Comparison of ENCODE assay signal across 19 cellular contexts in genomic region chr16:704047-704446, GRCh38. TPM values are rescaled to one million over a fixed set of nuclear protein-coding genes. Genes with fewer than 3 reads are reported as not detected.
DNase-seq lines count a peak whose midpoint lies in the region; TF ChIP-seq lines count a peak whose summit lies in the region.
"Had no signal": no experiment of that assay in that cellular context is flagged by ENCODE, and none has a peak within 500 bp of the region (broad histone marks: within the 10 kb centered on the region; RNA-seq: fewer than 3 reads in every experiment).

No MANE protein-coding gene starts in this region.

- H3K36me3 ChIP-seq in BE2C, result peaks cover 9% of the 10 kb centered on the region
- H3K36me3 ChIP-seq in PC-9 (ENCODE audit: low read depth), result no peaks in the 10 kb centered on the region
- no peaks in the 10 kb centered on the region for H3K36me3 ChIP-seq in neural cell (ENCODE audit: insufficient read depth, low read length)

- H3K4me1 ChIP-seq in BE2C (peaks cover 4% of the 10 kb centered on the region), PC-9 (replicated peaks; ENCODE audit: insufficient read depth) (no peaks in the 10 kb centered on the region; the same call in 1 of the 2 replicates)

- TF ChIP-seq RAD21 in neural cell (conservative IDR thresholded peaks at IDR 0.05), result no peak

- H3K27me3 Mint-ChIP-seq in brain (peaks cover 32% of the 10 kb centered on the region), progenitor cell of endocrine pancreas (peaks cover 66% of the 10 kb centered on the region)
- H3K27me3 Mint-ChIP-seq in activated naive CD4-positive, alpha-beta T cell treated with anti-CD3 and anti-CD28 coated beads, Interleukin-2, amount 10 ng/mL, durations not matched to agents 7 days and 5 days, result peaks cover 92% of the 10 kb centered on the region

- no peaks in the 10 kb centered on the region for H3K79me2 ChIP-seq in PC-9 (ENCODE audit: low read depth)
- peaks cover 43% of the 10 kb centered on the region for H3K79me2 ChIP-seq in neural cell (replicated peaks; ENCODE audit: insufficient read depth, low read length)

- H3K4me2 ChIP-seq in PC-9 (peak overlapping the region; percentile 61), neural cell (ENCODE audit: low read length) (peak overlapping the region; percentile 87)
- H3K4me2 ChIP-seq: A549, KMS-11 had no signal

- TF ChIP-seq CTCF in BE2C (IDR thresholded peaks at IDR 0.05; ENCODE audit: low read depth, low read length), result no peak
- no peak for TF ChIP-seq CTCF in PC-9 (conservative IDR thresholded peaks at IDR 0.05)
- no peak for TF ChIP-seq CTCF in brain (conservative IDR thresholded peaks at IDR 0.05)
- no peak for TF ChIP-seq CTCF in neural cell (IDR thresholded peaks at IDR 0.05; ENCODE audit: poor library complexity, severe bottlenecking)
- no peak for TF ChIP-seq CTCF in progenitor cell of endocrine pancreas (IDR thresholded peaks at IDR 0.05; ENCODE audit: unreplicated experiment)

- H2AFZ ChIP-seq in PC-9 (no peak overlapping the region), neural cell (ENCODE audit: low read depth, low read length) (no peak overlapping the region)
- H2AFZ ChIP-seq: GM23248 had no signal

- H3K27ac Mint-ChIP-seq in brain, result no peak overlapping the region
- H3K27ac Mint-ChIP-seq in progenitor cell of endocrine pancreas, result no peak overlapping the region
- H3K27ac Mint-ChIP-seq in activated naive CD4-positive, alpha-beta T cell treated with anti-CD3 and anti-CD28 coated beads, Interleukin-2, amount 10 ng/mL, durations not matched to agents 7 days and 5 days, result no peak overlapping the region
- H3K27ac Mint-ChIP-seq: B cell had no signal

- H3K27me3 ChIP-seq in BE2C (no peaks in the 10 kb centered on the region), PC-9 (ENCODE audit: insufficient read depth, low read depth) (peaks cover 70% of the 10 kb centered on the region), neural cell (ENCODE audit: insufficient read depth, low read depth, low read length) (peaks cover 31% of the 10 kb centered on the region)

- H3K36me3 Mint-ChIP-seq in brain (peaks cover 4% of the 10 kb centered on the region), progenitor cell of endocrine pancreas (ENCODE audit: insufficient read depth) (no peaks in the 10 kb centered on the region)
- no peaks in the 10 kb centered on the region for H3K36me3 Mint-ChIP-seq in activated naive CD4-positive, alpha-beta T cell treated with anti-CD3 and anti-CD28 coated beads, Interleukin-2, amount 10 ng/mL, durations not matched to agents 7 days and 5 days

- H3K9me2 ChIP-seq in PC-9 (ENCODE audit: insufficient read depth) (no peaks in the 10 kb centered on the region), neural cell (ENCODE audit: insufficient read depth, low read length) (no peaks in the 10 kb centered on the region)

- H3K4me1 Mint-ChIP-seq in brain (peaks cover 49% of the 10 kb centered on the region), progenitor cell of endocrine pancreas (ENCODE audit: low read depth) (no peaks in the 10 kb centered on the region)
- peaks cover 11% of the 10 kb centered on the region for H3K4me1 Mint-ChIP-seq in activated naive CD4-positive, alpha-beta T cell treated with anti-CD3 and anti-CD28 coated beads, Interleukin-2, amount 10 ng/mL, durations not matched to agents 7 days and 5 days
- H3K4me1 Mint-ChIP-seq: B cell had no signal

- CTCF ChIA-PET in PC-9 (lab: Charles Lee), result no interaction called here
- CTCF ChIA-PET in activated naive CD4-positive, alpha-beta T cell treated with anti-CD3 and anti-CD28 coated beads, Interleukin-2, amount 10 ng/mL, durations not matched to agents 7 days and 5 days (lab: Charles Lee), result interaction anchor here (1.5 to 2.9 kb wide), 2 partner anchors 8 to 81 kb away, joined by 4 to 15 read pairs; no protein-coding TSS in a partner anchor

- POLR2A ChIA-PET in PC-9 (lab: Charles Lee; ENCODE audit: unreplicated experiment), result no interaction called here

- peak overlapping the region; percentile 89 for H3K9ac ChIP-seq in neural cell (ENCODE audit: low read length)
- H3K9ac ChIP-seq: GM23248, KMS-11 had no signal

- DNase-seq in BE2C (no peak), PC-9 (no peak), progenitor cell of endocrine pancreas (ENCODE audit: low spot score, unreplicated experiment) (no peak), foreskin melanocyte (no peak)
- DNase-seq in activated naive CD4-positive, alpha-beta T cell treated with anti-CD3 and anti-CD28 coated beads, Interleukin-2, amount 10 ng/mL, durations not matched to agents 7 days and 5 days, result no peak
- DNase-seq: DMS 273 treated with DMSO at 0.1 percent for 48 hours, GM23248, HCEC 1CT, NCI-H1105, NCI-H2081, NCI-H2171, NCI-H345, NCI-H774, Right ventricle myocardium superior had no signal

- no peak overlapping the region for H3K27ac ChIP-seq in PC-9
- no peak overlapping the region for H3K27ac ChIP-seq in neural cell (ENCODE audit: low read length)
- H3K27ac ChIP-seq: A549, GM23248, KMS-11 had no signal

- TF ChIP-seq EP300 in neural cell (conservative IDR thresholded peaks at IDR 0.05; ENCODE audit: poor library complexity, severe bottlenecking), result no peak

- H3K9me3 ChIP-seq in BE2C, result no peaks in the 10 kb centered on the region
- no peaks in the 10 kb centered on the region for H3K9me3 ChIP-seq in PC-9 (ENCODE audit: insufficient read depth, low read depth)
- no peaks in the 10 kb centered on the region for H3K9me3 ChIP-seq in neural cell (ENCODE audit: low read length)
- H3K9me3 ChIP-seq: A549 had no signal

- BruUV-seq in PC-9 (replicated peaks; lab: Mats Ljungman, UMichigan), result no TSS peak

- intact Hi-C loops in PC-9 (cut with micrococcal nuclease; ENCODE audit: unreplicated experiment), result no loop called here

- H3K9me3 Mint-ChIP-seq in brain, result no peaks in the 10 kb centered on the region
- no peaks in the 10 kb centered on the region for H3K9me3 Mint-ChIP-seq in progenitor cell of endocrine pancreas (ENCODE audit: low read depth)
- H3K9me3 Mint-ChIP-seq in activated naive CD4-positive, alpha-beta T cell treated with anti-CD3 and anti-CD28 coated beads, Interleukin-2, amount 10 ng/mL, durations not matched to agents 7 days and 5 days, result no peaks in the 10 kb centered on the region

- H3F3A ChIP-seq in PC-9 (ENCODE audit: insufficient read depth, low read depth) (peaks cover 6% of the 10 kb centered on the region; the same call in 1 of the 2 replicates), neural cell (ENCODE audit: insufficient read depth, low read length, poor library complexity, severe bottlenecking) (no peaks in the 10 kb centered on the region)

- H3K4me3 ChIP-seq in BE2C (ENCODE audit: low read depth, low read length), result peak overlapping the region; percentile 72; the same call in 1 of the 2 replicates
- no peak overlapping the region for H3K4me3 ChIP-seq in PC-9
- peak overlapping the region; percentile 96 for H3K4me3 ChIP-seq in neural cell (ENCODE audit: low read length)
- H3K4me3 ChIP-seq: A549, GM23248 had no signal

- peak overlapping the region in 3 of 5 experiments; percentile 73 to 78 (median 77) for H3K4me3 Mint-ChIP-seq in brain
- no peak overlapping the region for H3K4me3 Mint-ChIP-seq in progenitor cell of endocrine pancreas (ENCODE audit: low read depth)
- no peak overlapping the region for H3K4me3 Mint-ChIP-seq in activated naive CD4-positive, alpha-beta T cell treated with anti-CD3 and anti-CD28 coated beads, Interleukin-2, amount 10 ng/mL, durations not matched to agents 7 days and 5 days
- H3K4me3 Mint-ChIP-seq: B cell had no signal

- H4K20me1 ChIP-seq in PC-9 (ENCODE audit: insufficient read depth), result 0 out of 2 replicates have a peak, but pooled peaks cover 4% of the 10 kb centered on the region
- H4K20me1 ChIP-seq in neural cell (ENCODE audit: insufficient read depth), result peaks cover 49% of the 10 kb centered on the region

TF ChIP-seq in neural cell, 6 proteins besides CTCF, POLR2A, EP300 and RAD21 (continues in another document):
- no peak for TF ChIP-seq MXI1 (conservative IDR thresholded peaks at IDR 0.05; ENCODE audit: poor library complexity, severe bottlenecking)
- no peak for TF ChIP-seq TAF1 (IDR thresholded peaks at IDR 0.05; ENCODE audit: low read depth)
- TF ChIP-seq EZH2 (IDR thresholded peaks at IDR 0.05; ENCODE audit: borderline replicate concordance, insufficient read depth, low read length, poor library complexity, severe bottlenecking), result no peak
- TF ChIP-seq POLR2AphosphoS5 (IDR thresholded peaks at IDR 0.05), result no peak
- no peak for TF ChIP-seq SMC3 (conservative IDR thresholded peaks at IDR 0.05; ENCODE audit: poor library complexity)

RNA-seq across cellular contexts. Expression of gene FBXL16, which starts 1.6 kb away (rescaled TPM):
- 94.6 TPM for polyA plus RNA-seq in BE2C (2012; ENCODE audit: insufficient read depth, insufficient read length, low read depth)
- total RNA-seq in PC-9 (2021) (22.2 and 24.0 TPM in 2 replicates), progenitor cell of endocrine pancreas (4.3 TPM in 2 replicates)
- polyA plus RNA-seq in brain (ENCODE audit: insufficient read depth, low read depth, low replicate concordance) (188 TPM), neural cell (3.4 and 6.1 TPM in 2 replicates)
- 8.0 and 10.8 TPM in 2 replicates for polyA minus RNA-seq in neural cell
- total RNA-seq: Right ventricle myocardium superior had no signal

RNA-seq across cellular contexts. Expression of gene METRN, which starts 10.9 kb away (rescaled TPM):
- polyA plus RNA-seq in BE2C (2012; ENCODE audit: insufficient read depth, insufficient read length, low read depth), result 294 TPM
- total RNA-seq in PC-9 (2021) (77.5 and 88.5 TPM in 2 replicates), progenitor cell of endocrine pancreas (98.6 and 107 TPM in 2 replicates)
- polyA plus RNA-seq in brain (ENCODE audit: insufficient read depth, low read depth, low replicate concordance) (125 TPM), neural cell (37.6 and 56.1 TPM in 2 replicates)
- polyA minus RNA-seq in neural cell, result 16.4 and 20.0 TPM in 2 replicates

RNA-seq across cellular contexts. Expression of gene WDR24, which starts 13.8 kb away (rescaled TPM):
- 67.0 TPM for polyA plus RNA-seq in BE2C (2012; ENCODE audit: insufficient read depth, insufficient read length, low read depth)
- total RNA-seq in PC-9 (2021), result 23.9 and 33.6 TPM in 2 replicates
- 24.5 TPM for polyA plus RNA-seq in brain (ENCODE audit: insufficient read depth, low read depth, low replicate concordance)
- 23.0 and 28.8 TPM in 2 replicates for polyA plus RNA-seq in neural cell
- polyA minus RNA-seq in neural cell, result 12.4 and 12.6 TPM in 2 replicates
- total RNA-seq in progenitor cell of endocrine pancreas, result 18.1 and 18.9 TPM in 2 replicates

RNA-seq across cellular contexts. Expression of gene ANTKMT, which starts 16.9 kb away (rescaled TPM):
- polyA plus RNA-seq in BE2C (2012; ENCODE audit: insufficient read depth, insufficient read length, low read depth), result 205 TPM
- 55.0 and 102 TPM in 2 replicates for total RNA-seq in PC-9 (2021)
- 37.7 TPM for polyA plus RNA-seq in brain (ENCODE audit: insufficient read depth, low read depth, low replicate concordance)
- polyA plus RNA-seq in neural cell, result 73.4 and 98.7 TPM in 2 replicates
- 10.5 and 18.7 TPM in 2 replicates for polyA minus RNA-seq in neural cell
- 44.2 and 44.9 TPM in 2 replicates for total RNA-seq in progenitor cell of endocrine pancreas

RNA-seq across cellular contexts. Expression of gene JMJD8, which starts 19.9 kb away (rescaled TPM):
- polyA plus RNA-seq in BE2C (2012; ENCODE audit: insufficient read depth, insufficient read length, low read depth), result 327 TPM
- total RNA-seq in PC-9 (2021), result 57.4 and 61.6 TPM in 2 replicates
- polyA plus RNA-seq in brain (ENCODE audit: insufficient read depth, low read depth, low replicate concordance), result 69.1 TPM
- polyA plus RNA-seq in neural cell, result 44.7 and 51.6 TPM in 2 replicates
- polyA minus RNA-seq in neural cell, result 19.4 and 23.6 TPM in 2 replicates
- total RNA-seq in progenitor cell of endocrine pancreas, result 52.2 and 55.1 TPM in 2 replicates

Comparison
In these comparisons a context has a peak if more than half of its experiments do, and no peak if none do; other contexts are left out.
1. H3K4me3 Mint-ChIP-seq: peak in brain (3 of 5); none in progenitor cell of endocrine pancreas (single experiment) and activated naive CD4-positive, alpha-beta T cell treated with anti-CD3 and anti-CD28 coated beads, Interleukin-2, amount 10 ng/mL, durations not matched to agents 7 days and 5 days (single experiment).